In the genomic region with DNA sequence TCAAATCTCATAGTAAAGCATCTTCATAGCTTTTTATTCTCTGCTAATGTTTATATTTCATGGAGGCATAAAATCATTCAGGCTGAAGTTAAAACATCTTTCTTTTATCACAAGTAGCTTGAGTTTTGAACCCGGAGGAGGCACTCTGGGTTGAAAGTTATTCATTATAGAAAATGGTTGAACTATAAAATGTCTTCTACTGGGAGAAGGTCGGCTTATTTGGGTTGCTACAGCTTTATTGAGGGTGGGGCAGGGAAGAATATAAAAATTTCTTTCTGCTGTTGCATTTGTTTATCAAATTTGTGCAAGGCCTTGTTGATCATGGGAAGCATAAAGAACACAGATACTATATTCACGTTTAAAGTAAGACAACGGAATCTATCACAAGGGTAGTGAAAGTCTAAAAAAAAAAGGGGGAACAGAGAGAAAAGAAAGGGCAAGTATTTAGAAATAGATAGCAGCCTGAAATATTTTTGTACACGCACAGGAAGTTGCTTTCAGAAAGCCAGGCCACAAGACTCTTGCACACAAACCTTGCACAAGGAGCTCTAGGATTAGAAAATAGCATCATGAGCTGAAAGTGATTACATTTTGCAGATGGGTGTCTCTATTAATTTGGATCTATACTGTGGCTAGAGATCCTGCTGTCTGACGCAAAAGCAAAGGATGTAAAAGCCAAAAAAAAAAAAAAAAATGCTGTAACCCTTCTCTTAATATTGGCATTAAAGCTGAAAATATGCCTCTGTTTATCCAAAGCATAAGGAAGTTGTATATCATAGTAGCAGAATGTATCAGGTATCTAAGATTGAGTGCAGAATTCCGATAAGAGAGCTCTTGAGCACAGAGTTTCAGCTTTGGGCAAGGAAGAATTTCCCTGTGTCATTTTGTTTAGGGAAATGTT, we compare ENCODE assay signal across 9 cellular contexts. TPM values are rescaled to one million over a fixed set of nuclear protein-coding genes. Genes with fewer than 3 reads are reported as not detected.
DNase-seq lines count a peak whose midpoint lies in the region; ATAC-seq and TF ChIP-seq lines count a peak whose summit lies in the region.
"Had no signal": no experiment of that assay in that cellular context is flagged by ENCODE, and none has a peak within 500 bp of the region (broad histone marks: within the 10 kb centered on the region; RNA-seq: fewer than 3 reads in every experiment).

No MANE protein-coding gene starts in this region.

- H3K27ac Mint-ChIP-seq in Calu3 (ENCODE audit: unreplicated experiment) = peak overlapping the region; percentile 69

- intact Hi-C loops in Calu3 (cut with micrococcal nuclease; ENCODE audit: unreplicated experiment) (loop anchor here (10.0 kb wide), 1 partner anchor 57 kb away; no protein-coding TSS in a partner anchor), lower lobe of right lung (cut with DNase I) (no loop called here), A673 (cut with micrococcal nuclease; ENCODE audit: unreplicated experiment) (no loop called here)

- peaks cover 13% of the 10 kb centered on the region for H3K36me3 Mint-ChIP-seq in Calu3 (ENCODE audit: insufficient read depth, unreplicated experiment)

- H3K36me3 ChIP-seq in GM23248 (ENCODE audit: low read depth) (no peaks in the 10 kb centered on the region), lower lobe of right lung (no peaks in the 10 kb centered on the region), A673 (ENCODE audit: insufficient read depth, low read length, poor library complexity, severe bottlenecking) (no peaks in the 10 kb centered on the region)

- no peaks in the 10 kb centered on the region for H3K27me3 Mint-ChIP-seq in Calu3 (ENCODE audit: unreplicated experiment)

- WGBS in GM23248 (ENCODE audit: low coverage in 1 of 2, low lambda C conversion rate in 2 of 2, missing lambda C conversion rate in 2 of 2), 2 experiments = 22 to 23% methylated on average over 7 of the region's 7 CpGs

- peaks cover 53% of the 10 kb centered on the region for H3K4me1 Mint-ChIP-seq in Calu3 (ENCODE audit: low read depth, unreplicated experiment)

- no peak overlapping the region for H3K9ac ChIP-seq in GM23248

- H3K4me3 ChIP-seq in GM23248 = no peak overlapping the region
- no peak overlapping the region for H3K4me3 ChIP-seq in lower lobe of right lung
- H3K4me3 ChIP-seq in A673 (ENCODE audit: low read depth, low read length, poor library complexity, severe bottlenecking) = no peak overlapping the region

- CTCF ChIA-PET in Calu3 (lab: Charles Lee) = interaction anchor here (0.5 to 1.3 kb wide), 11 partner anchors 70 to 650 kb away, joined by 3 to 6 read pairs (median 3); no protein-coding TSS in a partner anchor
- CTCF ChIA-PET in A673 (lab: Charles Lee) = no interaction called here

- POLR2A ChIA-PET in A673 (lab: Charles Lee; ENCODE audit: low non-redundant PET) = no interaction called here

- H3K4me2 ChIP-seq in GM23248 (ENCODE audit: unreplicated experiment) = no peak overlapping the region

- no peak overlapping the region for H3K27ac ChIP-seq in GM23248
- H3K27ac ChIP-seq in lower lobe of right lung = peak overlapping the region; percentile 58
- no peak overlapping the region for H3K27ac ChIP-seq in A673 (ENCODE audit: low read depth, low read length, poor library complexity, severe bottlenecking)

- peak overlapping the region; percentile 58 for H2AFZ ChIP-seq in GM23248

- ATAC-seq in lower lobe of right lung (no peak), HG02678 (IDR thresholded peaks at IDR 0.05; ENCODE audit: unreplicated experiment) (no peak), esophagus mucosa (no peak)

- H4K20me1 ChIP-seq in GM23248 (ENCODE audit: insufficient read depth) = no peaks in the 10 kb centered on the region

- H3K27me3 ChIP-seq in GM23248 (replicated peaks; ENCODE audit: insufficient read depth) (no peaks in the 10 kb centered on the region), lower lobe of right lung (ENCODE audit: low read depth) (no peaks in the 10 kb centered on the region), A673 (replicated peaks; ENCODE audit: insufficient read depth, low read depth, low read length, poor library complexity) (no peaks in the 10 kb centered on the region)

- no peak overlapping the region for H3K4me3 Mint-ChIP-seq in Calu3 (ENCODE audit: low read depth, unreplicated experiment)

- no peak for TF ChIP-seq CTCF in Calu3 (IDR thresholded peaks at IDR 0.05; ENCODE audit: unreplicated experiment)
- TF ChIP-seq CTCF in lower lobe of right lung (IDR thresholded peaks at IDR 0.05) = no peak
- no peak for TF ChIP-seq CTCF in A673 (conservative IDR thresholded peaks at IDR 0.05; ENCODE audit: low read depth, low read length)

- no peak for DNase-seq in Calu3
- peak; percentile 42 for DNase-seq in GM23248
- DNase-seq in SK-MEL-5 (ENCODE audit: low read depth, low spot score) = peak; percentile 32
- DNase-seq in lower lobe of right lung = no peak
- DNase-seq in A673 (ENCODE audit: low spot score) = no peak
- no peak for DNase-seq in hypothalamus (lab: John Stamatoyannopoulos, UW)
- DNase-seq: NCI-H2171 had no signal

- H3K4me1 ChIP-seq in GM23248 (ENCODE audit: insufficient read depth) (peaks cover 20% of the 10 kb centered on the region), lower lobe of right lung (peaks cover 44% of the 10 kb centered on the region), A673 (ENCODE audit: insufficient read depth, low read length, poor library complexity, severe bottlenecking) (no peaks in the 10 kb centered on the region)

- H3K9me3 Mint-ChIP-seq in Calu3 (ENCODE audit: low read depth, unreplicated experiment) = no peaks in the 10 kb centered on the region

- no TSS peak for BruUV-seq in Calu3 (replicated peaks; lab: Mats Ljungman, UMichigan)
- no TSS peak for BruUV-seq in A673 (replicated peaks; lab: Mats Ljungman, UMichigan)

- in situ Hi-C loops in GM23248 (cut with MboI) (no loop called here), SK-MEL-5 (cut with HindIII; ENCODE audit: low pct_unique_long_range_greater_than_20kb, low sequenced_read_pairs) (no loop called here)

- no peaks in the 10 kb centered on the region for H3K9me2 ChIP-seq in GM23248 (ENCODE audit: insufficient read depth)

- H3K79me2 ChIP-seq in GM23248 (ENCODE audit: insufficient read depth) = no peaks in the 10 kb centered on the region

- H3K9me3 ChIP-seq in GM23248 (ENCODE audit: low read depth) (no peaks in the 10 kb centered on the region), lower lobe of right lung (no peaks in the 10 kb centered on the region), A673 (ENCODE audit: low read depth, low read length, poor library complexity, severe bottlenecking) (no peaks in the 10 kb centered on the region)

- H3F3A ChIP-seq in GM23248 (ENCODE audit: insufficient read depth) = peaks cover 15% of the 10 kb centered on the region; the same call in 1 of the 2 replicates

RNA-seq across cellular contexts. Expression of gene FAM9C, which starts 37.2 kb away (rescaled TPM):
- total RNA-seq in Calu3 (2022) (not detected in 2 replicates), lower lobe of right lung (not detected), A673 (2021) (not detected in 2 replicates), esophagus mucosa (not detected)
- total RNA-seq in GM23248 (2014; rRNA removed; shearing (Covaris generic)) = not detected in 2 replicates
- polyA plus RNA-seq in GM23248 (2016; fragmentation: Nextera tagmentation; extraction: Ambion mirVana) = not detected in 2 replicates
- total RNA-seq in SK-MEL-5 (2014; rRNA removed; shearing (Covaris generic)) = not detected in 2 replicates
- polyA plus RNA-seq in SK-MEL-5 (2015; cell fraction: cytosol; rRNA removed) = not detected in 2 replicates
- not detected in 2 replicates for polyA plus RNA-seq in SK-MEL-5 (2015; cell fraction: nucleus; rRNA removed)

Comparison
In these comparisons a context has a peak if more than half of its experiments do, and no peak if none do; other contexts are left out.
1. DNase-seq: peak in GM23248 (single experiment) and SK-MEL-5 (single experiment); none in Calu3 (single experiment), lower lobe of right lung (single experiment), A673 (single experiment) and hypothalamus (0 of 51).